2 cellular contexts compared by ENCODE assay signal in genomic region chr11:93879114-93879513, GRCh38. TPM values are rescaled to one million over a fixed set of nuclear protein-coding genes. Genes with fewer than 3 reads are reported as not detected.
"Had no signal": no experiment of that assay in that cellular context is flagged by ENCODE, and none has a peak within 500 bp of the region (broad histone marks: within the 10 kb centered on the region; RNA-seq: fewer than 3 reads in every experiment).

No MANE protein-coding gene starts in this region.

RNA-seq across cellular contexts. Expression of gene VSTM5, which starts 28.7 kb away (rescaled TPM):
- total RNA-seq: G401, GM12878 had no signal
- polyA plus RNA-seq: GM12878 had no signal
